ENCODE assay signal across 30 cellular contexts in genomic region chr2:51760441-51760840, GRCh38.
"Had no signal": no experiment of that assay in that cellular context is flagged by ENCODE, and none has a peak within 500 bp of the region (broad histone marks: within the 10 kb centered on the region; RNA-seq: fewer than 3 reads in every experiment).

No MANE protein-coding gene starts in this region.

- H3K4me1 Mint-ChIP-seq: activated CD4-positive, alpha-beta T cell treated with anti-CD3 and anti-CD28 coated beads for 36 hours; activated CD4-positive, alpha-beta T cell treated with anti-CD3 and anti-CD28 coated beads, Interleukin-2, amount 10 ng/mL, durations not matched to agents 24 days and 14 days; activated CD8-positive, alpha-beta memory T cell treated with anti-CD3 and anti-CD28 coated beads, Interleukin-2, amount 10 ng/mL, durations not matched to agents 7 days and 5 days; activated naive CD4-positive, alpha-beta T cell treated with anti-CD3 and anti-CD28 coated beads, Interleukin-2, amount 50 U/mL, for 24 hours; activated naive CD8-positive, alpha-beta T cell treated with anti-CD3 and anti-CD28 coated beads for 36 hours; activated naive CD8-positive, alpha-beta T cell treated with anti-CD3 and anti-CD28 coated beads, Interleukin-2, amount 50 U/mL, for 24 hours; central memory CD8-positive, alpha-beta T cell; endodermal cell; T-helper 17 cell had no signal

- H3K9me3 ChIP-seq: ascending aorta had no signal

- H3K36me3 ChIP-seq: ascending aorta, brain microvascular endothelial cell had no signal

- H3K4me1 ChIP-seq: ascending aorta had no signal

- H3K36me3 Mint-ChIP-seq: activated CD4-positive, alpha-beta memory T cell treated with anti-CD3 and anti-CD28 coated beads for 36 hours; activated CD8-positive, alpha-beta memory T cell treated with anti-CD3 and anti-CD28 coated beads, Interleukin-2, amount 10 ng/mL, durations not matched to agents 7 days and 5 days; activated naive CD4-positive, alpha-beta T cell treated with anti-CD3 and anti-CD28 coated beads, Interleukin-2, amount 50 U/mL, for 24 hours; activated naive CD8-positive, alpha-beta T cell treated with anti-CD3 and anti-CD28 coated beads for 36 hours had no signal

- H3K27me3 Mint-ChIP-seq: activated CD4-positive, alpha-beta memory T cell treated with anti-CD3 and anti-CD28 coated beads for 36 hours; activated CD4-positive, alpha-beta T cell treated with anti-CD3 and anti-CD28 coated beads for 36 hours; activated CD4-positive, alpha-beta T cell treated with anti-CD3 and anti-CD28 coated beads, Interleukin-2, amount 10 ng/mL, durations not matched to agents 24 days and 14 days; activated CD8-positive, alpha-beta memory T cell treated with anti-CD3 and anti-CD28 coated beads, Interleukin-2, amount 10 ng/mL, durations not matched to agents 7 days and 5 days; activated naive CD4-positive, alpha-beta T cell treated with anti-CD3 and anti-CD28 coated beads, Interleukin-2, amount 50 U/mL, for 24 hours; activated naive CD8-positive, alpha-beta T cell treated with anti-CD3 and anti-CD28 coated beads for 36 hours; activated naive CD8-positive, alpha-beta T cell treated with anti-CD3 and anti-CD28 coated beads, Interleukin-2, amount 50 U/mL, for 24 hours; central memory CD8-positive, alpha-beta T cell; T-helper 17 cell had no signal

- DNase-seq: activated CD4-positive, alpha-beta memory T cell treated with anti-CD3 and anti-CD28 coated beads for 36 hours; activated CD4-positive, alpha-beta T cell treated with anti-CD3 and anti-CD28 coated beads for 36 hours; activated CD4-positive, alpha-beta T cell treated with anti-CD3 and anti-CD28 coated beads, Interleukin-2, amount 10 ng/mL, durations not matched to agents 24 days and 14 days; activated CD4-positive, CD25-positive, alpha-beta regulatory T cell; activated CD4-positive, CD25-positive, alpha-beta regulatory T cell treated with anti-CD3 and anti-CD28 coated beads, Interleukin-2, amount 50 U/mL, for 72 hours; activated CD8-positive, alpha-beta memory T cell treated with anti-CD3 and anti-CD28 coated beads, Interleukin-2, amount 10 ng/mL, durations not matched to agents 7 days and 5 days; activated CD8-positive, alpha-beta memory T cell treated with anti-CD3 and anti-CD28 coated beads, Interleukin-2, amount 50 U/mL, for 4 hours; activated CD8-positive, alpha-beta T cell treated with anti-CD3 and anti-CD28 coated beads, Interleukin-2, amount 10 ng/mL, durations not matched to agents 7 days and 5 days; activated effector memory CD4-positive, alpha-beta T cell treated with anti-CD3 and anti-CD28 coated beads, Interleukin-2, amount 50 U/mL, for 16 hours; activated naive CD4-positive, alpha-beta T cell treated with anti-CD3 and anti-CD28 coated beads for 36 hours; activated naive CD8-positive, alpha-beta T cell treated with anti-CD3 and anti-CD28 coated beads for 36 hours; activated naive CD8-positive, alpha-beta T cell treated with anti-CD3 and anti-CD28 coated beads, Interleukin-2, amount 50 U/mL, for 24 hours; activated T-cell treated with anti-CD3 and anti-CD28 coated beads, Interleukin-2, amount 50 U/mL, for 1 hour; activated T-cell treated with anti-CD3 and anti-CD28 coated beads, Interleukin-2, amount 50 U/mL, for 48 hours; brain microvascular endothelial cell; cortex of kidney; effector memory CD4-positive, alpha-beta T cell; endodermal cell; foreskin fibroblast; head of caudate nucleus; T-helper 1 cell; T-helper 17 cell; T1000 had no signal

- H3K27ac Mint-ChIP-seq: activated CD4-positive, alpha-beta memory T cell treated with anti-CD3 and anti-CD28 coated beads for 36 hours; activated CD4-positive, alpha-beta T cell treated with anti-CD3 and anti-CD28 coated beads for 36 hours; activated CD4-positive, alpha-beta T cell treated with anti-CD3 and anti-CD28 coated beads, Interleukin-2, amount 10 ng/mL, durations not matched to agents 24 days and 14 days; activated CD8-positive, alpha-beta memory T cell treated with anti-CD3 and anti-CD28 coated beads, Interleukin-2, amount 10 ng/mL, durations not matched to agents 7 days and 5 days; activated CD8-positive, alpha-beta T cell treated with anti-CD3 and anti-CD28 coated beads, Interleukin-2, amount 10 ng/mL, durations not matched to agents 7 days and 5 days; activated naive CD4-positive, alpha-beta T cell treated with anti-CD3 and anti-CD28 coated beads for 36 hours; activated naive CD4-positive, alpha-beta T cell treated with anti-CD3 and anti-CD28 coated beads, Interleukin-2, amount 50 U/mL, for 24 hours; activated naive CD8-positive, alpha-beta T cell treated with anti-CD3 and anti-CD28 coated beads for 36 hours; activated naive CD8-positive, alpha-beta T cell treated with anti-CD3 and anti-CD28 coated beads, Interleukin-2, amount 50 U/mL, for 24 hours; activated T-helper 1 cell treated with anti-CD3 and anti-CD28 coated beads, Interleukin-12 subunit alpha, Interleukin-12 subunit beta, Interleukin-2, Interleukin-4 antibody, amounts not matched to agents 30 ng/mL and 10 ng/mL and 1 ng/mL, durations not matched to agents 14 hours and 24 hours and 36 hours; activated T-helper 2 cell treated with anti-CD3 and anti-CD28 coated beads, Interferon-gamma antibody, Interleukin-2, Interleukin-4, amounts not matched to agents 10 μg/mL and 5 μg/mL and 100 μg/mL, durations not matched to agents 14 hours and 24 hours and 36 hours; endodermal cell; T-helper 17 cell; T-helper 2 cell treated with Interferon-gamma antibody and Interleukin-4, amounts not matched to agents 5 μg/mL and 100 μg/mL, for 36 hours had no signal

- H3K4me3 ChIP-seq: ascending aorta had no signal

- H3K4me3 Mint-ChIP-seq: activated CD4-positive, alpha-beta memory T cell treated with anti-CD3 and anti-CD28 coated beads for 36 hours; activated CD4-positive, alpha-beta T cell treated with anti-CD3 and anti-CD28 coated beads for 36 hours; activated CD4-positive, alpha-beta T cell treated with anti-CD3 and anti-CD28 coated beads, Interleukin-2, amount 10 ng/mL, durations not matched to agents 24 days and 14 days; activated CD8-positive, alpha-beta memory T cell treated with anti-CD3 and anti-CD28 coated beads, Interleukin-2, amount 10 ng/mL, durations not matched to agents 7 days and 5 days; activated CD8-positive, alpha-beta T cell treated with anti-CD3 and anti-CD28 coated beads, Interleukin-2, amount 10 ng/mL, durations not matched to agents 7 days and 5 days; activated naive CD4-positive, alpha-beta T cell treated with anti-CD3 and anti-CD28 coated beads for 36 hours; activated naive CD4-positive, alpha-beta T cell treated with anti-CD3 and anti-CD28 coated beads, Interleukin-2, amount 50 U/mL, for 24 hours; activated naive CD8-positive, alpha-beta T cell treated with anti-CD3 and anti-CD28 coated beads for 36 hours; activated naive CD8-positive, alpha-beta T cell treated with anti-CD3 and anti-CD28 coated beads, Interleukin-2, amount 50 U/mL, for 24 hours; activated T-helper 1 cell treated with anti-CD3 and anti-CD28 coated beads, Interleukin-12 subunit alpha, Interleukin-12 subunit beta, Interleukin-2, Interleukin-4 antibody, amounts not matched to agents 30 ng/mL and 10 ng/mL and 1 ng/mL, durations not matched to agents 14 hours and 24 hours and 36 hours; central memory CD8-positive, alpha-beta T cell; endodermal cell; T-helper 17 cell; T-helper 2 cell treated with Interferon-gamma antibody and Interleukin-4, amounts not matched to agents 5 μg/mL and 100 μg/mL, for 36 hours had no signal

- H3K9me3 Mint-ChIP-seq: activated CD4-positive, alpha-beta memory T cell treated with anti-CD3 and anti-CD28 coated beads for 36 hours; activated CD4-positive, alpha-beta T cell treated with anti-CD3 and anti-CD28 coated beads, Interleukin-2, amount 10 ng/mL, durations not matched to agents 24 days and 14 days; activated naive CD4-positive, alpha-beta T cell treated with anti-CD3 and anti-CD28 coated beads for 36 hours; activated naive CD4-positive, alpha-beta T cell treated with anti-CD3 and anti-CD28 coated beads, Interleukin-2, amount 50 U/mL, for 24 hours; activated naive CD8-positive, alpha-beta T cell treated with anti-CD3 and anti-CD28 coated beads, Interleukin-2, amount 50 U/mL, for 24 hours; activated T-helper 1 cell treated with anti-CD3 and anti-CD28 coated beads, Interleukin-12 subunit alpha, Interleukin-12 subunit beta, Interleukin-2, Interleukin-4 antibody, amounts not matched to agents 30 ng/mL and 10 ng/mL and 1 ng/mL, durations not matched to agents 14 hours and 24 hours and 36 hours; endodermal cell had no signal

- H3K27me3 ChIP-seq: ascending aorta, brain microvascular endothelial cell had no signal

- ATAC-seq: activated CD4-positive, alpha-beta T cell treated with anti-CD3 and anti-CD28 coated beads for 36 hours; activated CD8-positive, alpha-beta memory T cell treated with anti-CD3 and anti-CD28 coated beads, Interleukin-2, amount 10 ng/mL, durations not matched to agents 7 days and 5 days; activated CD8-positive, alpha-beta T cell treated with anti-CD3 and anti-CD28 coated beads, Interleukin-2, amount 10 ng/mL, durations not matched to agents 7 days and 5 days; activated naive CD8-positive, alpha-beta T cell treated with anti-CD3 and anti-CD28 coated beads, Interleukin-2, amount 50 U/mL, for 24 hours; esophagus mucosa; T-helper 17 cell had no signal

- H3K27ac ChIP-seq: ascending aorta, brain microvascular endothelial cell had no signal
